Comparison of ENCODE assay signal across 16 cellular contexts in genomic region chr2:203705184-203705583, GRCh38. TPM values are rescaled to one million over a fixed set of nuclear protein-coding genes. Genes with fewer than 3 reads are reported as not detected.
A peak's percentile ranks its signal among the peaks of the same experiment; 100 is the strongest.
DNase-seq lines count a peak whose midpoint lies in the region; ATAC-seq and TF ChIP-seq lines count a peak whose summit lies in the region.
"Had no signal": no experiment of that assay in that cellular context is flagged by ENCODE, and none has a peak within 500 bp of the region (broad histone marks: within the 10 kb centered on the region; RNA-seq: fewer than 3 reads in every experiment).

No MANE protein-coding gene starts in this region.

- intact Hi-C loops in prostate gland (cut with DNase I), result no loop called here

- no peaks in the 10 kb centered on the region for H3K9me3 ChIP-seq in prostate gland

- H3K4me1 ChIP-seq in prostate gland (replicated peaks), result no peaks in the 10 kb centered on the region

- H3K4me1 Mint-ChIP-seq in effector memory CD8-positive, alpha-beta T cell (ENCODE audit: low read depth in 2 of 2), result peaks cover 28 to 46% of the 10 kb centered on the region in 2 donors
- peaks cover 41% of the 10 kb centered on the region for H3K4me1 Mint-ChIP-seq in stimulated activated naive CD8-positive, alpha-beta T cell treated with anti-CD3 and anti-CD28 coated beads, Interleukin-15, Interleukin-2, amounts not matched to agents 100 ng/mL and 50 ng/mL, for 24 hours (ENCODE audit: low read depth)

- H3K36me3 Mint-ChIP-seq in effector memory CD8-positive, alpha-beta T cell (ENCODE audit: insufficient read depth), result peaks cover 37% of the 10 kb centered on the region
- peaks cover 26% of the 10 kb centered on the region for H3K36me3 Mint-ChIP-seq in stimulated activated naive CD8-positive, alpha-beta T cell treated with anti-CD3 and anti-CD28 coated beads, Interleukin-15, Interleukin-2, amounts not matched to agents 100 ng/mL and 50 ng/mL, for 24 hours (ENCODE audit: low read depth)

- 93% methylated on average over 6 of the region's 6 CpGs for WGBS in prostate gland

- peaks cover 0 to 7% of the 10 kb centered on the region in 2 donors for H3K9me3 Mint-ChIP-seq in effector memory CD8-positive, alpha-beta T cell
- H3K9me3 Mint-ChIP-seq in stimulated activated naive CD8-positive, alpha-beta T cell treated with anti-CD3 and anti-CD28 coated beads, Interleukin-15, Interleukin-2, amounts not matched to agents 100 ng/mL and 50 ng/mL, for 24 hours, result peaks cover 4% of the 10 kb centered on the region

- H3K27ac Mint-ChIP-seq in effector memory CD8-positive, alpha-beta T cell, result peak overlapping the region; percentile 98 to 99
- H3K27ac Mint-ChIP-seq in stimulated activated naive CD8-positive, alpha-beta T cell treated with anti-CD3 and anti-CD28 coated beads, Interleukin-15, Interleukin-2, amounts not matched to agents 100 ng/mL and 50 ng/mL, for 24 hours, result peak overlapping the region; percentile 94

- H3K4me3 Mint-ChIP-seq in effector memory CD8-positive, alpha-beta T cell, result peak overlapping the region; percentile 87 to 90
- H3K4me3 Mint-ChIP-seq in stimulated activated naive CD8-positive, alpha-beta T cell treated with anti-CD3 and anti-CD28 coated beads, Interleukin-15, Interleukin-2, amounts not matched to agents 100 ng/mL and 50 ng/mL, for 24 hours, result peak overlapping the region; percentile 94
- H3K4me3 Mint-ChIP-seq: neural crest cell had no signal

- no peak for TF ChIP-seq CTCF in prostate gland (IDR thresholded peaks at IDR 0.05)

- no peak for TF ChIP-seq POLR2A in prostate gland (IDR thresholded peaks at IDR 0.05)

- H3K27me3 Mint-ChIP-seq in effector memory CD8-positive, alpha-beta T cell, result no peaks in the 10 kb centered on the region
- H3K27me3 Mint-ChIP-seq in stimulated activated naive CD8-positive, alpha-beta T cell treated with anti-CD3 and anti-CD28 coated beads, Interleukin-15, Interleukin-2, amounts not matched to agents 100 ng/mL and 50 ng/mL, for 24 hours, result no peaks in the 10 kb centered on the region

- H3K27ac ChIP-seq in prostate gland, result no peak overlapping the region

- no peaks in the 10 kb centered on the region for H3K36me3 ChIP-seq in prostate gland

- no peak overlapping the region for H3K4me3 ChIP-seq in prostate gland

- ATAC-seq in effector memory CD8-positive, alpha-beta T cell (replicated peaks), result peak; percentile 39
- ATAC-seq: HCT116 had no signal

- DNase-seq in activated gamma-delta T cell treated with Interleukin-2 at 50 U/mL for 16 hours (peak; percentile 11), activated gamma-delta T cell (lab: John Stamatoyannopoulos, UW) (no peak), activated T-cell treated with anti-CD3 and anti-CD28 coated beads for 48 hours (ENCODE audit: low read depth) (peak; percentile 21), prostate gland (ENCODE audit: low spot score) (no peak), mesenteric fat pad (ENCODE audit: low spot score) (no peak), mucosa of gallbladder (ENCODE audit: low spot score) (no peak)
- DNase-seq in effector memory CD8-positive, alpha-beta T cell, result peak in 2 of 3 experiments; percentile 18 to 29
- DNase-seq: ACHN, DMS79, kidney glomerular epithelial cell, NCI-H187, NCI-H774 had no signal

- H3K27me3 ChIP-seq in prostate gland (replicated peaks; ENCODE audit: insufficient read depth), result no peaks in the 10 kb centered on the region

RNA-seq across cellular contexts. Expression of gene CD28, which starts 1.3 kb away (rescaled TPM):
- total RNA-seq in prostate gland (under 1 TPM; 0.05 to 0.51 TPM), mesenteric fat pad (15.7 TPM), mucosa of gallbladder (1.6 TPM)
- total RNA-seq: neural crest cell, SK-MEL-5 had no signal

Comparison
In these comparisons a context has a peak if more than half of its experiments do, and no peak if none do; other contexts are left out.
1. DNase-seq: peak in activated gamma-delta T cell treated with Interleukin-2 at 50 U/mL for 16 hours (single experiment), activated T-cell treated with anti-CD3 and anti-CD28 coated beads for 48 hours (single experiment) and effector memory CD8-positive, alpha-beta T cell (2 of 3); none in activated gamma-delta T cell (single experiment), prostate gland (single experiment), mesenteric fat pad (single experiment) and mucosa of gallbladder (single experiment).